In genomic region chr1:28102169-28102568, GRCh38 we compare ENCODE assay signal across 28 cellular contexts.
"Had no signal": no experiment of that assay in that cellular context is flagged by ENCODE, and none has a peak within 500 bp of the region (broad histone marks: within the 10 kb centered on the region; RNA-seq: fewer than 3 reads in every experiment).

No MANE protein-coding gene starts in this region.

- DNase-seq: activated CD4-positive, alpha-beta T cell treated with anti-CD3 and anti-CD28 coated beads for 36 hours; activated CD4-positive, alpha-beta T cell treated with anti-CD3 and anti-CD28 coated beads, Interleukin-2, amount 10 ng/mL, durations not matched to agents 7 days and 5 days; activated CD4-positive, alpha-beta T cell treated with anti-CD3 and anti-CD28 coated beads, Interleukin-2, amount 50 U/mL, for 48 hours; activated CD8-positive, alpha-beta T cell treated with anti-CD3 and anti-CD28 coated beads, Interleukin-2, amount 10 ng/mL, durations not matched to agents 7 days and 5 days; activated gamma-delta T cell; activated naive CD4-positive, alpha-beta T cell treated with Interleukin-2 at 50 U/mL for 16 hours; activated naive CD8-positive, alpha-beta T cell treated with anti-CD3 and anti-CD28 coated beads, Interleukin-2, amount 10 ng/mL, durations not matched to agents 7 days and 5 days; activated T-cell treated with anti-CD3 and anti-CD28 coated beads, Interleukin-2, amount 50 U/mL, for 24 hours; amygdala; Karpas-422; NCI-H1105 treated with DMSO at 0.1 percent for 48 hours; NCI-H1436; NCI-H1694; NCI-H1930; NCI-H2081 treated with DMSO at 0.1 percent for 48 hours; NCI-H226; NCI-H446 treated with DMSO at 0.1 percent for 48 hours; NCI-H524; NCI-H774; Peyer's patch; RPMI8226; SHP77 treated with DMSO at 0.1 percent for 48 hours; SK-N-SH had no signal

- ATAC-seq: activated CD4-positive, alpha-beta T cell treated with anti-CD3 and anti-CD28 coated beads for 36 hours; activated CD4-positive, CD25-positive, alpha-beta regulatory T cell treated with anti-CD3 and anti-CD28 coated beads, Interleukin-2, amount 50 U/mL, for 24 hours; activated CD8-positive, alpha-beta T cell treated with anti-CD3 and anti-CD28 coated beads, Interleukin-2, amount 10 ng/mL, durations not matched to agents 7 days and 5 days; WTC11 had no signal

- H3K9me3 ChIP-seq: ascending aorta, Peyer's patch, SK-N-SH had no signal

- H3K4me2 ChIP-seq: SK-N-SH had no signal

- H3K9ac ChIP-seq: SK-N-SH had no signal

- H3K27me3 ChIP-seq: ascending aorta, cardiac muscle cell, Peyer's patch, SJSA1 had no signal

- H3K4me1 ChIP-seq: Peyer's patch had no signal

- H3K27ac ChIP-seq: ascending aorta, cardiac muscle cell, Peyer's patch, SJSA1 had no signal

- H3K4me3 ChIP-seq: ascending aorta, cardiac muscle cell, Peyer's patch, SJSA1 had no signal

- H3K36me3 ChIP-seq: ascending aorta, cardiac muscle cell, Peyer's patch, SJSA1 had no signal

- H3K9me2 ChIP-seq: SK-N-SH had no signal
